23 cellular contexts compared by ENCODE assay signal in genomic region chr13:75407998-75408397, GRCh38.
"Had no signal": no experiment of that assay in that cellular context is flagged by ENCODE, and none has a peak within 500 bp of the region (broad histone marks: within the 10 kb centered on the region; RNA-seq: fewer than 3 reads in every experiment).

No MANE protein-coding gene starts in this region.

- H3K4me3 ChIP-seq: left lung, lung, ovary, sigmoid colon, smooth muscle cell, tibial nerve, uterus had no signal

- H3K27ac ChIP-seq: left lung, sigmoid colon, tibial nerve, uterus had no signal

- H3K9me3 ChIP-seq: left lung, ovary, sigmoid colon, tibial nerve, uterus had no signal

- H3K4me2 ChIP-seq: smooth muscle cell had no signal

- H3K36me3 ChIP-seq: left lung, ovary, sigmoid colon, tibial nerve, uterus had no signal

- ATAC-seq: left colon; left lung; natural killer cell; right cardiac atrium; stimulated activated memory B cell treated with anti-CD40 and anti-IgM and Interleukin-4, amounts not matched to agents 10 μg/mL and 1 μg/mL and 100 μg/mL, for 72 hours; stimulated activated naive CD8-positive, alpha-beta T cell treated with anti-CD3 and anti-CD28 coated beads, Interleukin-15, amount 100 ng/mL, for 72 hours had no signal

- H3K4me1 ChIP-seq: uterus had no signal

- DNase-seq: hippocampal formation; left colon; left lung; mesendoderm; naive B cell; natural killer cell; nephron progenitor cell; ovary; retina; right cardiac atrium; sigmoid colon; stimulated activated CD4-positive, alpha-beta T cell treated with anti-CD3 and anti-CD28 coated beads, Interleukin-1b, Interleukin-23, amount 100 ng/mL, for 48 hours; stimulated activated CD4-positive, alpha-beta T cell treated with anti-CD3 and anti-CD28 coated beads, Interleukin-2, amount 100 ng/mL, for 48 hours; stimulated activated CD4-positive, alpha-beta T cell treated with anti-CD3 and anti-CD28 coated beads, Interleukin-4, amount 100 ng/mL, for 4 hours; stimulated activated CD8-positive, alpha-beta memory T cell treated with anti-CD3 and anti-CD28 coated beads, Interleukin-4, amount 100 ng/mL, for 48 hours; stimulated activated naive CD4-positive, alpha-beta T cell treated with Interleukin-2 at 50 U/mL for 16 hours; stimulated activated naive CD8-positive, alpha-beta T cell treated with anti-CD3 and anti-CD28 coated beads, Interleukin-15, amount 100 ng/mL, for 72 hours; substantia nigra; uterus had no signal

- H3K27me3 ChIP-seq: left lung, ovary, sigmoid colon, tibial nerve, uterus had no signal
